Comparison of ENCODE assay signal across 22 cellular contexts in genomic region chr1:116260621-116261020, GRCh38.
"Had no signal": no experiment of that assay in that cellular context is flagged by ENCODE, and none has a peak within 500 bp of the region (broad histone marks: within the 10 kb centered on the region; RNA-seq: fewer than 3 reads in every experiment).

No MANE protein-coding gene starts in this region.

- H3K4me3 Mint-ChIP-seq: activated CD8-positive, alpha-beta T cell treated with anti-CD3 and anti-CD28 coated beads, Interleukin-2, amount 10 ng/mL, durations not matched to agents 7 days and 5 days; activated naive CD8-positive, alpha-beta T cell; activated T-cell treated with anti-CD3 and anti-CD28 coated beads, Interleukin-2, amount 50 U/mL, for 24 hours; activated T-helper 1 cell treated with anti-CD3 and anti-CD28 coated beads, Interleukin-12 subunit alpha, Interleukin-12 subunit beta, Interleukin-2, Interleukin-4 antibody, amounts not matched to agents 30 ng/mL and 10 ng/mL and 1 ng/mL, durations not matched to agents 14 hours and 24 hours and 36 hours; T-cell had no signal

- H3K4me3 ChIP-seq: adrenal gland, SK-N-MC had no signal

- H3K9me3 Mint-ChIP-seq: activated T-cell treated with anti-CD3 and anti-CD28 coated beads, Interleukin-2, amount 50 U/mL, for 24 hours; activated T-helper 1 cell treated with anti-CD3 and anti-CD28 coated beads, Interleukin-12 subunit alpha, Interleukin-12 subunit beta, Interleukin-2, Interleukin-4 antibody, amounts not matched to agents 30 ng/mL and 10 ng/mL and 1 ng/mL, durations not matched to agents 14 hours and 24 hours and 36 hours; T-cell had no signal

- H3K27ac ChIP-seq: adrenal gland, SK-N-MC had no signal

- H3K36me3 Mint-ChIP-seq: activated naive CD8-positive, alpha-beta T cell; T-cell had no signal

- H3K36me3 ChIP-seq: adrenal gland had no signal

- H3K27me3 Mint-ChIP-seq: activated naive CD8-positive, alpha-beta T cell; activated T-cell treated with anti-CD3 and anti-CD28 coated beads, Interleukin-2, amount 50 U/mL, for 24 hours; T-cell had no signal

- H3K27ac Mint-ChIP-seq: activated CD8-positive, alpha-beta T cell treated with anti-CD3 and anti-CD28 coated beads, Interleukin-2, amount 10 ng/mL, durations not matched to agents 7 days and 5 days; activated naive CD8-positive, alpha-beta T cell; activated T-cell treated with anti-CD3 and anti-CD28 coated beads, Interleukin-2, amount 50 U/mL, for 24 hours; activated T-helper 1 cell treated with anti-CD3 and anti-CD28 coated beads, Interleukin-12 subunit alpha, Interleukin-12 subunit beta, Interleukin-2, Interleukin-4 antibody, amounts not matched to agents 30 ng/mL and 10 ng/mL and 1 ng/mL, durations not matched to agents 14 hours and 24 hours and 36 hours; T-cell had no signal

- DNase-seq: activated CD4-positive, alpha-beta T cell treated with anti-CD3 and anti-CD28 coated beads for 4 hours; activated CD8-positive, alpha-beta T cell treated with anti-CD3 and anti-CD28 coated beads, Interleukin-2, amount 10 ng/mL, durations not matched to agents 7 days and 5 days; activated effector memory CD4-positive, alpha-beta T cell treated with Interleukin-2 at 50 U/mL for 16 hours; activated naive CD4-positive, alpha-beta T cell; activated T-cell treated with anti-CD3 and anti-CD28 coated beads, Interleukin-2, amount 50 U/mL, for 24 hours; adrenal gland; anterior cingulate cortex; IMR-90; KG1; NCI-H1092; NCI-H1417; NCI-H1930; NCI-H2171; NCI-H226; NCI-H526; NCI-H82; SIG-M5; T-cell had no signal

- H3K27me3 ChIP-seq: adrenal gland had no signal

- H3K9me3 ChIP-seq: adrenal gland had no signal

- H3K4me1 ChIP-seq: adrenal gland had no signal

- ATAC-seq: activated CD4-positive, CD25-positive, alpha-beta regulatory T cell treated with anti-CD3 and anti-CD28 coated beads, Interleukin-2, amount 50 U/mL, for 24 hours; activated CD8-positive, alpha-beta T cell treated with anti-CD3 and anti-CD28 coated beads, Interleukin-2, amount 10 ng/mL, durations not matched to agents 7 days and 5 days; T-cell had no signal
